28 cellular contexts compared by ENCODE assay signal in genomic region chr19:5238700-5239099, GRCh38.
"Had no signal": no experiment of that assay in that cellular context is flagged by ENCODE, and none has a peak within 500 bp of the region (broad histone marks: within the 10 kb centered on the region; RNA-seq: fewer than 3 reads in every experiment).

No MANE protein-coding gene starts in this region.

- H3K9me3 Mint-ChIP-seq: endodermal cell; memory B cell; mesothelial cell of epicardium; naive B cell; natural killer cell treated with Interleukin-12 subunit alpha and Interleukin-12 subunit beta and Interleukin-15 and Interleukin-18, amount 100 ng/mL, for 72 hours; neural crest cell had no signal

- H3K9me3 ChIP-seq: gastrocnemius medialis, heart left ventricle, left ventricle myocardium inferior, mucosa of descending colon, right lobe of liver, stomach, thyroid gland, vagina had no signal

- H3K4me1 ChIP-seq: gastrocnemius medialis, heart left ventricle, left ventricle myocardium inferior, parathyroid adenoma, right lobe of liver, stomach, thyroid gland, vagina had no signal

- H3K27me3 ChIP-seq: gastrocnemius medialis, heart left ventricle, hepatocyte, right lobe of liver, stomach, thyroid gland, vagina had no signal

- H3K4me3 Mint-ChIP-seq: endodermal cell; memory B cell; mesothelial cell of epicardium; natural killer cell treated with Interleukin-12 subunit alpha and Interleukin-12 subunit beta and Interleukin-15 and Interleukin-18, amount 100 ng/mL, for 72 hours; neural crest cell had no signal

- H3K4me1 Mint-ChIP-seq: endodermal cell, memory B cell, mesothelial cell of epicardium had no signal

- H3K4me2 ChIP-seq: hepatocyte had no signal

- H3K27ac ChIP-seq: epithelial cell of prostate, gastrocnemius medialis, heart left ventricle, hepatocyte, left ventricle myocardium inferior, parathyroid adenoma, right lobe of liver, stomach, thyroid gland, vagina had no signal

- H3K79me2 ChIP-seq: hepatocyte, parathyroid adenoma had no signal

- H3K36me3 ChIP-seq: right lobe of liver had no signal

- H3K36me3 Mint-ChIP-seq: natural killer cell treated with Interleukin-12 subunit alpha and Interleukin-12 subunit beta and Interleukin-15 and Interleukin-18, amount 100 ng/mL, for 72 hours had no signal

- ATAC-seq: gastrocnemius medialis; heart left ventricle; mucosa of descending colon; natural killer cell treated with Interleukin-12 subunit alpha and Interleukin-12 subunit beta and Interleukin-15 and Interleukin-18, amount 100 ng/mL, for 72 hours had no signal

- H3K27me3 Mint-ChIP-seq: progenitor cell of endocrine pancreas had no signal

- DNase-seq: effector CD8-positive, alpha-beta T cell; endodermal cell; foreskin fibroblast; gastrocnemius medialis; heart left ventricle; left cardiac atrium; left ventricle myocardium inferior; mucosa of descending colon; naive B cell; right lobe of liver; small intestine; stimulated activated CD4-positive, alpha-beta T cell treated with anti-CD3 and anti-CD28 coated beads, Interleukin-12 subunit alpha, Interleukin-12 subunit beta, amount 100 ng/mL, for 4 hours; stimulated activated CD4-positive, alpha-beta T cell treated with anti-CD3 and anti-CD28 coated beads, Interleukin-1b, Interleukin-23, amount 100 ng/mL, for 48 hours; stimulated activated CD4-positive, alpha-beta T cell treated with anti-CD3 and anti-CD28 coated beads, Interleukin-4, amount 100 ng/mL, for 1 hour; stimulated activated CD8-positive, alpha-beta memory T cell treated with anti-CD3 and anti-CD28 coated beads, Interleukin-4, amount 100 ng/mL, for 48 hours; stimulated activated naive CD4-positive, alpha-beta T cell treated with Interleukin-2 at 50 U/mL for 16 hours; stomach; thyroid gland had no signal

- H3K27ac Mint-ChIP-seq: endodermal cell; memory B cell; mesothelial cell of epicardium; natural killer cell treated with Interleukin-12 subunit alpha and Interleukin-12 subunit beta and Interleukin-15 and Interleukin-18, amount 100 ng/mL, for 72 hours had no signal

- H3K4me3 ChIP-seq: gastrocnemius medialis, heart left ventricle, hepatocyte, left ventricle myocardium inferior, lung, mucosa of descending colon, right lobe of liver, stomach, thyroid gland, vagina had no signal

- H2AFZ ChIP-seq: hepatocyte, parathyroid adenoma had no signal
